In the genomic region with DNA sequence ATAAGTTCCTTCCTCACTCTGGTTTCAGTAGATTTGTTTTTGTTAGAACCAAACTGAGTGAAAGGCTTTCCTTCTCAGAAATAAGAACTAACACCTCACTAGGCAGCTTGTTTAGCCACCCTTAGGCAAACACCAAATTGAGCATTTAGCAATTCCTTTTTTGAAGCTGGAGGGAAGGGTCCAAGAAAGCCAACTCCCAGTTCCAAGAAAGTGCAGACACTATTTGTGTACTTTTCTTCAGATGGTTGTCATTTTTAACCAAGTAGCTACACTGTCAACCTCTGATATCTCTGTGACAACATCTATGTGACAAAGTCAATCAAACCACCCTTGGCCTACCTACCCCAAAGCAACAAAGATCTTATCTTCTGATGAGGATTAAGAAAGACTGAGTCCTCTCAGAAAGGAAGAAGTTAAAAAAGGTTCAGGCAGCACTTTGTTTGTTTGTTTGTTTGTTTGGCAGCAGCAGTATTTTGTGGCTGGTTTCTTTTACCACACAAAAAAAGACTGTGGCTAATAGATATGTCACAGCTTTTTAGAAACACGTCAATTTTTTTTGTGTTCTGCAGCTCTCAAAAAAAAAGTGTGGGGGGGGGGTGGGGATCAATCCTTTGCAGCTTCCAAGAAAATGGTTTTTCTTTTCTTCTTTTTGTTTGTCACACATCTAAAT, we compare ENCODE assay signal across 21 cellular contexts.
A peak's percentile ranks its signal among the peaks of the same experiment; 100 is the strongest.
DNase-seq lines count a peak whose midpoint lies in the region; ATAC-seq and TF ChIP-seq lines count a peak whose summit lies in the region.
"Had no signal": no experiment of that assay in that cellular context is flagged by ENCODE, and none has a peak within 500 bp of the region (broad histone marks: within the 10 kb centered on the region; RNA-seq: fewer than 3 reads in every experiment).

No MANE protein-coding gene starts in this region.

- H3K4me2 ChIP-seq in IMR-90 (ENCODE audit: low read depth, low read length), result peak overlapping the region; percentile 16; the same call in 1 of the 2 replicates

- H2AFZ ChIP-seq in IMR-90 (replicated peaks; ENCODE audit: low read length, poor library complexity), result no peak overlapping the region

- POLR2A ChIA-PET in activated CD4-positive, alpha-beta T cell treated with anti-CD3 and anti-CD28 coated beads for 36 hours (lab: Charles Lee), result no interaction called here
- POLR2A ChIA-PET in IMR-90 (lab: Charles Lee; ENCODE audit: unreplicated experiment), result no interaction called here

- intact Hi-C loops in activated CD4-positive, alpha-beta T cell treated with anti-CD3 and anti-CD28 coated beads for 36 hours (cut with DNase I, micrococcal nuclease), result no loop called here
- intact Hi-C loops in IMR-90 (cut with micrococcal nuclease), result no loop called here
- intact Hi-C loops in activated T-helper 2 cell treated with anti-CD3 and anti-CD28 coated beads, Interferon-gamma antibody, Interleukin-2, Interleukin-4, amounts not matched to agents 10 μg/mL and 5 μg/mL and 100 μg/mL, durations not matched to agents 14 hours and 24 hours and 36 hours (cut with micrococcal nuclease), result loop anchor here (1.0 to 2.0 kb wide), 5 partner anchors 18 to 310 kb away; no protein-coding TSS in a partner anchor

- H2AK9ac ChIP-seq in IMR-90 (replicated peaks; ENCODE audit: low read depth, low read length, poor library complexity), result no peak overlapping the region

- peak overlapping the region; percentile 85 for H2BK120ac ChIP-seq in IMR-90 (ENCODE audit: low read depth, low read length)

- H3K18ac ChIP-seq in IMR-90 (ENCODE audit: low read depth, low read length), result peak overlapping the region; percentile 99; the same call in 1 of the 2 replicates

- H3K9ac ChIP-seq in IMR-90 (ENCODE audit: low read depth, low read length), result no peak overlapping the region; the same call in 1 of the 2 replicates

- no peak for DNase-seq in activated CD4-positive, alpha-beta T cell treated with anti-CD3 and anti-CD28 coated beads for 36 hours
- DNase-seq in activated CD4-positive, alpha-beta T cell treated with anti-CD3 and anti-CD28 coated beads, Interleukin-2, amount 50 U/mL, for 4 hours, result no peak
- DNase-seq in IMR-90, result no peak
- DNase-seq in activated T-helper 2 cell treated with anti-CD3 and anti-CD28 coated beads, Interferon-gamma antibody, Interleukin-2, Interleukin-4, amounts not matched to agents 10 μg/mL and 5 μg/mL and 100 μg/mL, durations not matched to agents 14 hours and 24 hours and 36 hours (ENCODE audit: low spot score), result peak; percentile 25
- DNase-seq in natural killer cell treated with Interleukin-12 subunit alpha and Interleukin-12 subunit beta and Interleukin-15 and Interleukin-18, amount 100 ng/mL, for 72 hours (ENCODE audit: low spot score), result no peak
- no peak for DNase-seq in T-helper 9 cell
- DNase-seq in A172 (ENCODE audit: low spot score), result no peak
- DNase-seq: 8988T; activated T-cell treated with anti-CD3 and anti-CD28 coated beads, Interleukin-2, amount 50 U/mL, for 48 hours; NCI-H1417 treated with DMSO at 0.1 percent for 48 hours; NCI-H524; retina; spleen; stimulated activated CD4-positive, alpha-beta T cell treated with anti-CD3 and anti-CD28 coated beads, Interleukin-4, amount 100 ng/mL, for 24 hours; SW 1271; upper lobe of right lung had no signal

- peaks cover 7% of the 10 kb centered on the region for H3K9me3 ChIP-seq in IMR-90 (ENCODE audit: control insufficient read depth, insufficient read depth, low read length)
- H3K9me3 ChIP-seq: neutrophil, upper lobe of right lung had no signal

- H2BK15ac ChIP-seq in IMR-90 (ENCODE audit: low read depth, low read length), result peak overlapping the region; percentile 92

- no peaks in the 10 kb centered on the region for H3K36me3 ChIP-seq in IMR-90 (ENCODE audit: control insufficient read depth, insufficient read depth, low read length)
- H3K36me3 ChIP-seq: breast epithelium, neutrophil, upper lobe of right lung had no signal

- no TSS peak for BruUV-seq in IMR-90 (replicated peaks; lab: Mats Ljungman, UMichigan)

- no peak for TF ChIP-seq RAD21 in IMR-90 (IDR thresholded peaks at IDR 0.05; ENCODE audit: low read length)

- H3K9me3 Mint-ChIP-seq in activated CD4-positive, alpha-beta T cell treated with anti-CD3 and anti-CD28 coated beads for 36 hours (ENCODE audit: low read depth), result peaks cover 9% of the 10 kb centered on the region
- peaks cover 27% of the 10 kb centered on the region for H3K9me3 Mint-ChIP-seq in activated T-helper 2 cell treated with anti-CD3 and anti-CD28 coated beads, Interferon-gamma antibody, Interleukin-2, Interleukin-4, amounts not matched to agents 10 μg/mL and 5 μg/mL and 100 μg/mL, durations not matched to agents 14 hours and 24 hours and 36 hours
- peaks cover 4% of the 10 kb centered on the region for H3K9me3 Mint-ChIP-seq in natural killer cell treated with Interleukin-12 subunit alpha and Interleukin-12 subunit beta and Interleukin-15 and Interleukin-18, amount 100 ng/mL, for 72 hours

- no CpG with 5 or more reads among the region's 1 CpG for WGBS in IMR-90 (ENCODE audit: extremely low coverage in 2 of 2, insufficient read length in 1 of 2), 2 experiments

- peak overlapping the region; percentile 75 for H3K27ac ChIP-seq in IMR-90 (ENCODE audit: insufficient read depth, low read length)
- H3K27ac ChIP-seq: breast epithelium, neutrophil, spleen, upper lobe of right lung had no signal

- H3K4me1 Mint-ChIP-seq in activated CD4-positive, alpha-beta T cell treated with anti-CD3 and anti-CD28 coated beads for 36 hours, result peaks cover 8% of the 10 kb centered on the region
- peaks cover 27% of the 10 kb centered on the region for H3K4me1 Mint-ChIP-seq in activated T-helper 2 cell treated with anti-CD3 and anti-CD28 coated beads, Interferon-gamma antibody, Interleukin-2, Interleukin-4, amounts not matched to agents 10 μg/mL and 5 μg/mL and 100 μg/mL, durations not matched to agents 14 hours and 24 hours and 36 hours (ENCODE audit: low read depth)
- peaks cover 12 to 14% of the 10 kb centered on the region in 2 donors for H3K4me1 Mint-ChIP-seq in natural killer cell treated with Interleukin-12 subunit alpha and Interleukin-12 subunit beta and Interleukin-15 and Interleukin-18, amount 100 ng/mL, for 72 hours (ENCODE audit: low read depth in 2 of 2)
- H3K4me1 Mint-ChIP-seq: B cell had no signal

- peak overlapping the region; percentile 37 for H3K56ac ChIP-seq in IMR-90 (ENCODE audit: extremely low read depth, insufficient read depth, low read length)

- H3K36me3 Mint-ChIP-seq in activated CD4-positive, alpha-beta T cell treated with anti-CD3 and anti-CD28 coated beads for 36 hours (ENCODE audit: low read depth), result peaks cover 3% of the 10 kb centered on the region
- H3K36me3 Mint-ChIP-seq in activated T-helper 2 cell treated with anti-CD3 and anti-CD28 coated beads, Interferon-gamma antibody, Interleukin-2, Interleukin-4, amounts not matched to agents 10 μg/mL and 5 μg/mL and 100 μg/mL, durations not matched to agents 14 hours and 24 hours and 36 hours (ENCODE audit: low read depth), result peaks cover 18% of the 10 kb centered on the region
- peaks cover 9% of the 10 kb centered on the region for H3K36me3 Mint-ChIP-seq in natural killer cell treated with Interleukin-12 subunit alpha and Interleukin-12 subunit beta and Interleukin-15 and Interleukin-18, amount 100 ng/mL, for 72 hours

- TF ChIP-seq POLR2A in IMR-90 (IDR thresholded peaks at IDR 0.05; ENCODE audit: low read depth, low read length), result no peak

- CTCF ChIA-PET in activated CD4-positive, alpha-beta T cell treated with anti-CD3 and anti-CD28 coated beads for 36 hours (lab: Charles Lee), result interaction anchor here (0.7 kb wide), 1 partner anchor 323 kb away, joined by 3 read pairs; no protein-coding TSS in a partner anchor
- CTCF ChIA-PET in IMR-90 (lab: Yijun Ruan, JAX), result no interaction called here

- no peak overlapping the region for H3K4me3 Mint-ChIP-seq in activated CD4-positive, alpha-beta T cell treated with anti-CD3 and anti-CD28 coated beads for 36 hours
- peak overlapping the region; percentile 16 for H3K4me3 Mint-ChIP-seq in activated T-helper 2 cell treated with anti-CD3 and anti-CD28 coated beads, Interferon-gamma antibody, Interleukin-2, Interleukin-4, amounts not matched to agents 10 μg/mL and 5 μg/mL and 100 μg/mL, durations not matched to agents 14 hours and 24 hours and 36 hours (ENCODE audit: low read depth)
- peak overlapping the region; percentile 62 for H3K4me3 Mint-ChIP-seq in natural killer cell treated with Interleukin-12 subunit alpha and Interleukin-12 subunit beta and Interleukin-15 and Interleukin-18, amount 100 ng/mL, for 72 hours
- H3K4me3 Mint-ChIP-seq: B cell; dendritic cell treated with granulocyte-macrophage colony-stimulating factor and Interleukin-4, amounts not matched to agents 40 ng/mL and 50 ng/mL, for 4 days had no signal

- no peak overlapping the region for H3K4me3 ChIP-seq in IMR-90 (ENCODE audit: insufficient read depth, low read depth, low read length)
- H3K4me3 ChIP-seq: breast epithelium, spleen, upper lobe of right lung had no signal

- in situ Hi-C loops in IMR-90 (cut with MboI; ENCODE audit: low sequenced_read_pairs), result no loop called here

- peak overlapping the region; percentile 19; the same call in 1 of the 2 replicates for H3K23ac ChIP-seq in IMR-90 (ENCODE audit: low read depth, low read length)

- H2BK20ac ChIP-seq in IMR-90 (ENCODE audit: low read depth, low read length), result peak overlapping the region; percentile 88

- no peaks in the 10 kb centered on the region for H4K20me1 ChIP-seq in IMR-90 (ENCODE audit: insufficient read depth, low read length)

- no peak for TF ChIP-seq CTCF in IMR-90 (conservative IDR thresholded peaks at IDR 0.05; ENCODE audit: low read depth, low read length)

- peaks cover 11% of the 10 kb centered on the region for H3K9me1 ChIP-seq in IMR-90 (ENCODE audit: insufficient read depth, low read length)

- no peaks in the 10 kb centered on the region for H3K27me3 Mint-ChIP-seq in activated CD4-positive, alpha-beta T cell treated with anti-CD3 and anti-CD28 coated beads for 36 hours
- H3K27me3 Mint-ChIP-seq in activated T-helper 2 cell treated with anti-CD3 and anti-CD28 coated beads, Interferon-gamma antibody, Interleukin-2, Interleukin-4, amounts not matched to agents 10 μg/mL and 5 μg/mL and 100 μg/mL, durations not matched to agents 14 hours and 24 hours and 36 hours (ENCODE audit: low read depth), result peaks cover 4% of the 10 kb centered on the region
- no peaks in the 10 kb centered on the region for H3K27me3 Mint-ChIP-seq in natural killer cell treated with Interleukin-12 subunit alpha and Interleukin-12 subunit beta and Interleukin-15 and Interleukin-18, amount 100 ng/mL, for 72 hours
- H3K27me3 Mint-ChIP-seq: B cell; dendritic cell treated with granulocyte-macrophage colony-stimulating factor and Interleukin-4, amounts not matched to agents 40 ng/mL and 50 ng/mL, for 4 days had no signal

- peak overlapping the region; percentile 56 for H4K91ac ChIP-seq in IMR-90 (ENCODE audit: insufficient read depth, low read depth, low read length)

- dilution Hi-C loops in IMR-90 (cut with HindIII; ENCODE audit: low sequenced_read_pairs, unreplicated experiment), result no loop called here

- no peaks in the 10 kb centered on the region for H3K79me1 ChIP-seq in IMR-90 (ENCODE audit: low read depth in 1 of 2, low read length in 2 of 2)

- peak overlapping the region; percentile 56 to 76 for H4K8ac ChIP-seq in IMR-90 (ENCODE audit: low read depth in 2 of 2, low read length in 2 of 2)

- no peaks in the 10 kb centered on the region for H3K27me3 ChIP-seq in IMR-90 (ENCODE audit: control insufficient read depth, insufficient read depth, low read length)
- H3K27me3 ChIP-seq: breast epithelium, neutrophil, spleen, upper lobe of right lung had no signal

- ATAC-seq in activated CD4-positive, alpha-beta T cell treated with anti-CD3 and anti-CD28 coated beads for 36 hours, result peak; percentile 33
- no peak for ATAC-seq in IMR-90 (ENCODE audit: low read depth)
- ATAC-seq in natural killer cell treated with Interleukin-12 subunit alpha and Interleukin-12 subunit beta and Interleukin-15 and Interleukin-18, amount 100 ng/mL, for 72 hours, result peak in 1 of 2 donors; percentile 71
- no peak for ATAC-seq in GM21737 (IDR thresholded peaks at IDR 0.05; ENCODE audit: unreplicated experiment)
- ATAC-seq: upper lobe of right lung had no signal

- no peak overlapping the region for H3K27ac Mint-ChIP-seq in activated CD4-positive, alpha-beta T cell treated with anti-CD3 and anti-CD28 coated beads for 36 hours
- peak overlapping the region; percentile 78 for H3K27ac Mint-ChIP-seq in activated T-helper 2 cell treated with anti-CD3 and anti-CD28 coated beads, Interferon-gamma antibody, Interleukin-2, Interleukin-4, amounts not matched to agents 10 μg/mL and 5 μg/mL and 100 μg/mL, durations not matched to agents 14 hours and 24 hours and 36 hours
- H3K27ac Mint-ChIP-seq in natural killer cell treated with Interleukin-12 subunit alpha and Interleukin-12 subunit beta and Interleukin-15 and Interleukin-18, amount 100 ng/mL, for 72 hours, result peak overlapping the region; percentile 67 to 81
- H3K27ac Mint-ChIP-seq: B cell; dendritic cell treated with granulocyte-macrophage colony-stimulating factor and Interleukin-4, amounts not matched to agents 40 ng/mL and 50 ng/mL, for 4 days had no signal

- peak overlapping the region; percentile 95; the same call in 1 of the 2 replicates for H4K5ac ChIP-seq in IMR-90 (ENCODE audit: low read depth, low read length)

- H3K4ac ChIP-seq in IMR-90 (ENCODE audit: low read depth, low read length), result peak overlapping the region; percentile 76; the same call in 1 of the 2 replicates

- H2BK5ac ChIP-seq in IMR-90 (ENCODE audit: low read depth, low read length, poor library complexity, severe bottlenecking), result peak overlapping the region; percentile 91

- H2AK5ac ChIP-seq in IMR-90 (ENCODE audit: low read depth, low read length), result peak overlapping the region; percentile 74

- peaks cover 32% of the 10 kb centered on the region for H3K4me1 ChIP-seq in IMR-90 (ENCODE audit: control insufficient read depth, insufficient read depth, low read length)
- H3K4me1 ChIP-seq: breast epithelium, upper lobe of right lung had no signal

- H3K14ac ChIP-seq in IMR-90 (replicated peaks; ENCODE audit: low read depth, low read length), result peak overlapping the region; percentile 80
